8 cellular contexts compared by ENCODE assay signal in genomic region chr7:95511716-95512260, GRCh38. TPM values are rescaled to one million over a fixed set of nuclear protein-coding genes. Genes with fewer than 3 reads are reported as not detected.
DNase-seq lines count a peak whose midpoint lies in the region; ATAC-seq, FAIRE-seq and TF ChIP-seq lines count a peak whose summit lies in the region.

No MANE protein-coding gene starts in this region.

- CTCF ChIA-PET in WTC11 (lab: Charles Lee) (interaction anchor here (0.6 to 10.9 kb wide), 40 partner anchors 8 to 1063 kb away, joined by 3 to 232 read pairs (median 4); partner anchors contain the start of genes ASB4, PDK4, PON1 and PON3), HepG2 (lab: Yijun Ruan, JAX; ENCODE audit: low intra/inter-chr PET ratio, low total read pairs) (interaction anchor here (1.9 to 3.4 kb wide), 3 partner anchors 16 to 177 kb away, joined by 5 to 52 read pairs (median 10); no protein-coding TSS in a partner anchor)

- peak; percentile 73 for TF ChIP-seq RAD21 in HepG2 (CRISPR knock-in tag; IDR thresholded peaks at IDR 0.05)

- H2AFZ ChIP-seq in HepG2 (ENCODE audit: low read length) = no peak overlapping the region

- no peaks in the 10 kb centered on the region for H3K9me3 Mint-ChIP-seq in WTC11

- H3K27me3 Mint-ChIP-seq in WTC11 (ENCODE audit: low read depth) = peaks cover 4% of the 10 kb centered on the region; the same call in 1 of the 2 replicates

- no peaks in the 10 kb centered on the region for H3K79me2 ChIP-seq in HepG2 (ENCODE audit: insufficient read depth, low read length)

- no peak overlapping the region for H3K4me3 ChIP-seq in AG10803 (ENCODE audit: low read length)
- no peak overlapping the region; a peak in 1 of 6 replicates for H3K4me3 ChIP-seq in HepG2 (replicated peaks in 1 of 3; ENCODE audit: insufficient read depth in 1 of 3, low read depth in 2 of 3, low read length in 3 of 3)

- H3K4me2 ChIP-seq in HepG2 (ENCODE audit: low read depth, low read length) = peak overlapping the region; percentile 49

- H3K36me3 ChIP-seq in HepG2 (replicated peaks in 1 of 2; ENCODE audit: control insufficient read depth in 1 of 2, insufficient read depth in 2 of 2, low read length in 2 of 2) = no peaks in the 10 kb centered on the region

- H3K36me3 Mint-ChIP-seq in WTC11 = no peaks in the 10 kb centered on the region

- no peak overlapping the region for H3K9ac ChIP-seq in HepG2 (ENCODE audit: insufficient read depth, low read depth, low read length)

- no peaks in the 10 kb centered on the region for H3K9me3 ChIP-seq in HepG2 (ENCODE audit: low read length)

- POLR2A ChIA-PET in WTC11 (lab: Charles Lee) (no interaction called here), HepG2 (lab: Yijun Ruan, JAX) (interaction anchor here (0.6 to 1.2 kb wide), 3 partner anchors 77 to 177 kb away, joined by 3 to 4 read pairs (median 3); partner anchors contain the start of gene PON2)

- peaks cover 3% of the 10 kb centered on the region; the same call in 1 of the 2 replicates for H3K4me1 Mint-ChIP-seq in WTC11

- ATAC-seq in GM18517 (IDR thresholded peaks at IDR 0.05; ENCODE audit: unreplicated experiment) = peak; percentile 94
- peak; percentile 77 for ATAC-seq in HG02981 (IDR thresholded peaks at IDR 0.05; ENCODE audit: unreplicated experiment)
- peak; percentile 94 for ATAC-seq in WTC11
- ATAC-seq in HepG2 = peak; percentile 97

- H3K4me3 Mint-ChIP-seq in WTC11 = no peak overlapping the region

- no peaks in the 10 kb centered on the region for H3K27me3 ChIP-seq in HepG2 (ENCODE audit: control insufficient read depth in 1 of 2, insufficient read depth in 2 of 2, low read length in 2 of 2)

- BruUV-seq in HepG2 (replicated peaks; lab: Mats Ljungman, UMichigan) = no TSS peak

- intact Hi-C loops in HepG2 (cut with micrococcal nuclease; ENCODE audit: unreplicated experiment) = loop anchor here (1.0 to 2.0 kb wide), 2 partner anchors 15 to 176 kb away; no protein-coding TSS in a partner anchor

- no peaks in the 10 kb centered on the region for H4K20me1 ChIP-seq in HepG2 (ENCODE audit: insufficient read depth, low read length)

- no peak for TF ChIP-seq POLR2A in HepG2 (IDR thresholded peaks at IDR 0.05; ENCODE audit: insufficient read depth in 1 of 2, low read depth in 2 of 2, low read length in 2 of 2)

- no peak for TF ChIP-seq EP300 in HepG2 (IDR thresholded peaks at IDR 0.05; ENCODE audit: low read depth in 2 of 2, low read length in 2 of 2)
- TF ChIP-seq EP300 in HepG2 (CRISPR knock-in tag; IDR thresholded peaks at IDR 0.05; ENCODE audit: borderline replicate concordance) = no peak

- peak; percentile 74 for DNase-seq in AG10803 (ENCODE audit: low read depth)
- DNase-seq in NCI-H2029 (lab: John Stamatoyannopoulos, UW) = peak; percentile 55
- peak; percentile 67 for DNase-seq in WTC11 (ENCODE audit: low spot score)
- DNase-seq in HepG2 (ENCODE audit: low spot score) = peak; percentile 75
- peak; percentile 23 for DNase-seq in stimulated activated CD8-positive, alpha-beta memory T cell treated with anti-CD3 and anti-CD28 coated beads, Interleukin-12 subunit alpha, Interleukin-12 subunit beta, amount 100 ng/mL, for 1 hour (ENCODE audit: low read depth)

- in situ Hi-C loops in HepG2 (cut with HindIII; ENCODE audit: extremely low pct_ligation_motif_present, low pct_unique_long_range_greater_than_20kb) = no loop called here

- TF ChIP-seq CTCF in AG10803 (conservative IDR thresholded peaks at IDR 0.05; ENCODE audit: low read length) = peak; percentile 95
- peak; percentile 78 for TF ChIP-seq CTCF in WTC11 (IDR thresholded peaks at IDR 0.05)
- TF ChIP-seq CTCF in HepG2 (CRISPR knock-in tag; IDR thresholded peaks at IDR 0.05) = peak; percentile 82

- WGBS in HepG2 (ENCODE audit: low lambda C conversion rate) = 17% methylated on average over 6 of the region's 6 CpGs

- H3K27ac ChIP-seq in cingulate gyrus (ENCODE audit: low read depth, low read length) (peak overlapping the region; percentile 86), HepG2 (ENCODE audit: extremely low read length, insufficient read depth, low read length) (no peak overlapping the region)

- H3K27ac Mint-ChIP-seq in WTC11 = no peak overlapping the region

- peak; percentile 26 for FAIRE-seq in HepG2 (lab: Jason Lieb, UNC)

- H3K4me1 ChIP-seq in HepG2 (ENCODE audit: insufficient read depth, low read length) = peaks cover 10% of the 10 kb centered on the region; the same call in 1 of the 2 replicates

TF ChIP-seq in WTC11, 78 proteins besides CTCF, POLR2A, EP300 and RAD21:
- TF ChIP-seq, protein P1, sequence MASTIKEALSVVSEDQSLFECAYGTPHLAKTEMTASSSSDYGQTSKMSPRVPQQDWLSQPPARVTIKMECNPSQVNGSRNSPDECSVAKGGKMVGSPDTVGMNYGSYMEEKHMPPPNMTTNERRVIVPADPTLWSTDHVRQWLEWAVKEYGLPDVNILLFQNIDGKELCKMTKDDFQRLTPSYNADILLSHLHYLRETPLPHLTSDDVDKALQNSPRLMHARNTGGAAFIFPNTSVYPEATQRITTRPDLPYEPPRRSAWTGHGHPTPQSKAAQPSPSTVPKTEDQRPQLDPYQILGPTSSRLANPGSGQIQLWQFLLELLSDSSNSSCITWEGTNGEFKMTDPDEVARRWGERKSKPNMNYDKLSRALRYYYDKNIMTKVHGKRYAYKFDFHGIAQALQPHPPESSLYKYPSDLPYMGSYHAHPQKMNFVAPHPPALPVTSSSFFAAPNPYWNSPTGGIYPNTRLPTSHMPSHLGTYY (CRISPR knock-in tag; IDR thresholded peaks at IDR 0.05) = no peak
- TF ChIP-seq PREB (CRISPR knock-in tag; IDR thresholded peaks at IDR 0.05; ENCODE audit: borderline replicate concordance) = no peak

TF ChIP-seq in HepG2, 621 proteins besides CTCF, POLR2A, EP300 and RAD21 (continues in another document):
- no peak for TF ChIP-seq ZBTB43 (CRISPR knock-in tag; conservative IDR thresholded peaks at IDR 0.05)
- no peak for TF ChIP-seq RBM22 (optimal IDR thresholded peaks at IDR 0.05; ENCODE audit: low read length)
- TF ChIP-seq, protein P2, sequence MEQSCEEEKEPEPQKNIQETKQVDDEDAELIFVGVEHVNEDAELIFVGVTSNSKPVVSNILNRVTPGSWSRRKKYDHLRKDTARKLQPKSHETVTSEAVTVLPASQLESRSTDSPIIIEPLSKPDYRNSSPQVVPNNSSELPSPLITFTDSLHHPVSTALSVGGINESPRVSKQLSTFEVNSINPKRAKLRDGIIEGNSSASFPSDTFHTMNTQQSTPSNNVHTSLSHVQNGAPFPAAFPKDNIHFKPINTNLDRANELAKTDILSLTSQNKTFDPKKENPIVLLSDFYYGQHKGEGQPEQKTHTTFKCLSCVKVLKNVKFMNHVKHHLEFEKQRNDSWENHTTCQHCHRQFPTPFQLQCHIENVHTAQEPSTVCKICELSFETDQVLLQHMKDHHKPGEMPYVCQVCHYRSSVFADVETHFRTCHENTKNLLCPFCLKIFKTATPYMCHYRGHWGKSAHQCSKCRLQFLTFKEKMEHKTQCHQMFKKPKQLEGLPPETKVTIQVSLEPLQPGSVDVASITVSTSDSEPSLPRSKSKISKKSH (CRISPR knock-in tag; IDR thresholded peaks at IDR 0.05; ENCODE audit: borderline replicate concordance) = no peak
- TF ChIP-seq ZNF670 (CRISPR knock-in tag; IDR thresholded peaks at IDR 0.05; ENCODE audit: borderline replicate concordance) = no peak
- peak; percentile 77 for TF ChIP-seq STAG1 (CRISPR knock-in tag; IDR thresholded peaks at IDR 0.05)
- 0 out of 2 replicates have a peak, but pooled peaks have one; percentile 31 for TF ChIP-seq IRF2 (CRISPR knock-in tag; IDR thresholded peaks at IDR 0.05)
- TF ChIP-seq RFX5 (IDR thresholded peaks at IDR 0.05; ENCODE audit: low read depth, low read length) = no peak
- peak; percentile 19 for TF ChIP-seq XRCC5 (optimal IDR thresholded peaks at IDR 0.05; ENCODE audit: low read length)

RNA-seq across cellular contexts. Expression of gene ASB4, which starts 26.0 kb away (rescaled TPM):
- total RNA-seq in WTC11 (2021) = 0.07 TPM in 2 of 3 replicates, not detected in the other
- total RNA-seq in HepG2 (2016; rRNA removed; fragmentation: Illumina TruSeq; extraction: Trizol) = 1.1 and 1.3 TPM in 2 replicates
- 0.10 TPM in 1 of 2 replicates, not detected in the other for total RNA-seq in HepG2 (2016; cell fraction: cytosol; rRNA removed; fragmentation: Illumina TruSeq; extraction: Trizol; ENCODE audit: low read depth)
- total RNA-seq in HepG2 (2016; cell fraction: insoluble cytoplasmic fraction; rRNA removed; fragmentation: Illumina TruSeq; extraction: Trizol) = 1.2 and 1.5 TPM in 2 replicates
- 0.56 and 0.62 TPM in 2 replicates for total RNA-seq in HepG2 (2016; cell fraction: membrane; rRNA removed; fragmentation: Illumina TruSeq; extraction: Trizol)
- 0.78 and 1.3 TPM in 2 replicates for total RNA-seq in HepG2 (2016; cell fraction: nucleus; rRNA removed; fragmentation: Illumina TruSeq; extraction: Trizol)
- polyA plus RNA-seq in HepG2 (2011; rRNA removed) = 2.6 and 4.0 TPM in 2 replicates
- 2.1 and 3.2 TPM in 2 replicates for polyA plus RNA-seq in HepG2 (2011; cell fraction: cytosol; rRNA removed)
- 1.5 and 2.5 TPM in 2 replicates for polyA plus RNA-seq in HepG2 (2011; cell fraction: nucleus; rRNA removed)
- polyA plus RNA-seq in HepG2 (2012) = 0.56 and 0.99 TPM in 2 replicates
- 0.06 and 0.18 TPM in 2 replicates for polyA plus RNA-seq in HepG2 (2016; cell fraction: cytosol; fragmentation: Illumina TruSeq; extraction: Trizol; ENCODE audit: low read depth)
- 1.1 and 1.6 TPM in 2 replicates for polyA plus RNA-seq in HepG2 (2016; cell fraction: insoluble cytoplasmic fraction; fragmentation: Illumina TruSeq; extraction: Trizol; ENCODE audit: low read depth)
- polyA plus RNA-seq in HepG2 (2016; cell fraction: membrane; fragmentation: Illumina TruSeq; extraction: Trizol; ENCODE audit: low read depth) = 0.07 and 0.22 TPM in 2 replicates
- polyA plus RNA-seq in HepG2 (2016; cell fraction: nucleus; fragmentation: Illumina TruSeq; extraction: Trizol; ENCODE audit: insufficient read depth, low read depth) = 0.38 and 0.68 TPM in 2 replicates
- 0.37 and 10.4 TPM in 2 replicates for polyA minus RNA-seq in HepG2 (2011; rRNA and poly(A)+ RNA removed; ENCODE audit: low replicate concordance)
- 1.1 and 1.7 TPM in 2 replicates for polyA minus RNA-seq in HepG2 (2011; cell fraction: cytosol; rRNA and poly(A)+ RNA removed)
- polyA minus RNA-seq in HepG2 (2011; cell fraction: nucleus; rRNA and poly(A)+ RNA removed) = 4.5 and 6.1 TPM in 2 replicates

Comparison
In these comparisons a context has a peak if more than half of its experiments do, and no peak if none do; other contexts are left out.
1. DNase-seq: peak in every context shown above with its lines; median percentile 75 in HepG2; 74 in AG10803; 67 in WTC11; 55 in NCI-H2029; 23 in stimulated activated CD8-positive, alpha-beta memory T cell treated with anti-CD3 and anti-CD28 coated beads, Interleukin-12 subunit alpha, Interleukin-12 subunit beta, amount 100 ng/mL, for 1 hour.